In the genomic region with DNA sequence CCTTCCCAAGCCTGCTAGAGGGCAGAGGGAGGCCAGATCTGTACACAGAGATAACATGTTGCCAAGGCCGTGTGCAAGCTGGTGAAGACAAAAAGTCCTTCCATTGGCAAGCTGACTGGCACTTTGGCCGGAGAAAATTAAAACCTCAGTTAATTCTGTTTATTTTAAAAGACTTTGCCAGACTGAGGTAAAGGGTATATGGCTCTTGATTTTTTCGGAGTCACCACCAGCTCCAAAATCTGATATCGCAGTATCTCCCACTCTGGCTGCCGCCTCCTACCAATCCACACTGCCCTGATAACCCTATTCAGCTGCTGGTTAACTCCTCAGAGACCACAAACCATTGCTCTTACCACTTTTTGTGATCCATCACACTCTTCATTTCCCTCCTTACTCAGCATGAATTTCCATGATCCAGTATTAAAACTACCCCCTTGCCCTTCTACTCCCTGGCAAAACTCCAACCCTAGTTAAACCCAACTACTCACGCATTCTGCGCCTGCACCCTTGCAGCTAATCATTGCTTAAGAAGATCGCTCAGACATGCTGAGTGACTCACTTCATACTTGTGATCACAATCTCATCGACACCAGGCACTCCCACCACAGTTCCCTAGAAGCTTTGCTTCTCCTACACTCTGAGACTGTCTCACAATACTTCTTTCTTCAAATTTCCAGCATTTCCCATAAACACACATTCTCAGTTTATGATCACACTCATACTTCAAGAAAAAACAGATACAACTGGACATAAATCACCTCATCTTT, we compare ENCODE assay signal across 1 cellular context.
TF ChIP-seq lines count a peak whose summit lies in the region.

No MANE protein-coding gene starts in this region.

TF ChIP-seq in K562, 482 proteins besides CTCF, POLR2A, EP300 and RAD21 (continued from another document and continues in another):
- TF ChIP-seq REST (CRISPR knock-in tag; IDR thresholded peaks at IDR 0.05; ENCODE audit: low read depth) (peak; percentile 39), SMAD1 (IDR thresholded peaks at IDR 0.05; ENCODE audit: low read depth, low read length, partially characterized antibody) (peak; percentile 37), CREB5 (CRISPR knock-in tag; IDR thresholded peaks at IDR 0.05) (0 out of 2 replicates have a peak, but pooled peaks have one; percentile 31), LARP7 (IDR thresholded peaks at IDR 0.05) (peak; percentile 78; the same call in 1 of the 2 replicates), GATAD2B (IDR thresholded peaks at IDR 0.05; ENCODE audit: borderline replicate concordance) (peak; percentile 21; the same call in 1 of the 2 replicates), GTF2E2 (tag; IDR thresholded peaks at IDR 0.05) (no peak), MTA2 (IDR thresholded peaks at IDR 0.05; ENCODE audit: low read depth) (peak; percentile 52; the same call in 1 of the 2 replicates), MAFK (IDR thresholded peaks at IDR 0.05; ENCODE audit: low read length) (0 out of 2 replicates have a peak, but pooled peaks have one; percentile 23), ARNT (IDR thresholded peaks at IDR 0.05) (peak in 1 of 2 experiments; percentile 79; a peak in 2 of 4 replicates), CXXC5 (CRISPR knock-in tag; IDR thresholded peaks at IDR 0.05) (peak; percentile 81), SOX6 (IDR thresholded peaks at IDR 0.05) (peak; percentile 73; the same call in 1 of the 2 replicates), SMARCC2 (IDR thresholded peaks at IDR 0.05; ENCODE audit: low read depth) (peak; percentile 93), RCOR1 (IDR thresholded peaks at IDR 0.05; ENCODE audit: borderline replicate concordance in 1 of 2, low read depth in 2 of 2, low read length in 2 of 2) (peak; percentile 55 to 87; a peak in 3 of 4 replicates), HDAC1 (IDR thresholded peaks at IDR 0.05) (peak in 1 of 2 experiments; percentile 90; a peak in 2 of 4 replicates), GTF2B (IDR thresholded peaks at IDR 0.05; ENCODE audit: extremely low read depth, insufficient read length) (no peak), ZNF197 (CRISPR knock-in tag; IDR thresholded peaks at IDR 0.05; ENCODE audit: low read depth) (0 out of 2 replicates have a peak, but pooled peaks have one; percentile 46), ZNF639 (CRISPR knock-in tag; conservative IDR thresholded peaks at IDR 0.05 in 1 of 2, IDR thresholded peaks at IDR 0.05 in 1 of 2) (peak in 1 of 2 experiments; percentile 80; a peak in 2 of 4 replicates), HMGN3 (IDR thresholded peaks at IDR 0.05; ENCODE audit: borderline replicate concordance, extremely low read depth, insufficient read length, low read depth, low read length) (peak; percentile 71), NFE2 (IDR thresholded peaks at IDR 0.05; ENCODE audit: low read depth) (peak; percentile 62), ZBTB34 (CRISPR knock-in tag; IDR thresholded peaks at IDR 0.05) (no peak), ZNF12 (CRISPR knock-in tag; IDR thresholded peaks at IDR 0.05) (no peak), MYNN (IDR thresholded peaks at IDR 0.05) (peak; percentile 65; the same call in 1 of the 2 replicates), MYNN (CRISPR knock-in tag; IDR thresholded peaks at IDR 0.05) (no peak), NR2C2 (CRISPR knock-in tag; IDR thresholded peaks at IDR 0.05) (no peak), NR2C2 (tag; IDR thresholded peaks at IDR 0.05) (peak; percentile 78), GATA2 (CRISPR knock-in tag; IDR thresholded peaks at IDR 0.05) (peak; percentile 81; the same call in 1 of the 2 replicates), PKNOX1 (IDR thresholded peaks at IDR 0.05) (peak; percentile 75), TRIM28 (IDR thresholded peaks at IDR 0.05) (peak; percentile 26; the same call in 1 of the 2 replicates)
- TF ChIP-seq, protein P1, sequence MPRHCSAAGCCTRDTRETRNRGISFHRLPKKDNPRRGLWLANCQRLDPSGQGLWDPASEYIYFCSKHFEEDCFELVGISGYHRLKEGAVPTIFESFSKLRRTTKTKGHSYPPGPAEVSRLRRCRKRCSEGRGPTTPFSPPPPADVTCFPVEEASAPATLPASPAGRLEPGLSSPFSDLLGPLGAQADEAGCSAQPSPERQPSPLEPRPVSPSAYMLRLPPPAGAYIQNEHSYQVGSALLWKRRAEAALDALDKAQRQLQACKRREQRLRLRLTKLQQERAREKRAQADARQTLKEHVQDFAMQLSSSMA (CRISPR knock-in tag; IDR thresholded peaks at IDR 0.05), result no peak
- TF ChIP-seq, protein P2, sequence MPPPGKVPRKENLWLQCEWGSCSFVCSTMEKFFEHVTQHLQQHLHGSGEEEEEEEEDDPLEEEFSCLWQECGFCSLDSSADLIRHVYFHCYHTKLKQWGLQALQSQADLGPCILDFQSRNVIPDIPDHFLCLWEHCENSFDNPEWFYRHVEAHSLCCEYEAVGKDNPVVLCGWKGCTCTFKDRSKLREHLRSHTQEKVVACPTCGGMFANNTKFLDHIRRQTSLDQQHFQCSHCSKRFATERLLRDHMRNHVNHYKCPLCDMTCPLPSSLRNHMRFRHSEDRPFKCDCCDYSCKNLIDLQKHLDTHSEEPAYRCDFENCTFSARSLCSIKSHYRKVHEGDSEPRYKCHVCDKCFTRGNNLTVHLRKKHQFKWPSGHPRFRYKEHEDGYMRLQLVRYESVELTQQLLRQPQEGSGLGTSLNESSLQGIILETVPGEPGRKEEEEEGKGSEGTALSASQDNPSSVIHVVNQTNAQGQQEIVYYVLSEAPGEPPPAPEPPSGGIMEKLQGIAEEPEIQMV (tag; conservative IDR thresholded peaks at IDR 0.05; ENCODE audit: low read depth), result peak; percentile 44; the same call in 1 of the 2 replicates
